11 cellular contexts compared by ENCODE assay signal in genomic region chr9:126902160-126902559, GRCh38. TPM values are rescaled to one million over a fixed set of nuclear protein-coding genes. Genes with fewer than 3 reads are reported as not detected.
DNase-seq lines count a peak whose midpoint lies in the region; ATAC-seq and TF ChIP-seq lines count a peak whose summit lies in the region.
"Had no signal": no experiment of that assay in that cellular context is flagged by ENCODE, and none has a peak within 500 bp of the region (broad histone marks: within the 10 kb centered on the region; RNA-seq: fewer than 3 reads in every experiment).

No MANE protein-coding gene starts in this region.

- H3K36me3 ChIP-seq in BE2C = no peaks in the 10 kb centered on the region

- H3K27me3 ChIP-seq in BE2C = no peaks in the 10 kb centered on the region

- in situ Hi-C loops in G401 (cut with HindIII; ENCODE audit: low sequenced_read_pairs) = no loop called here

- H3K4me1 ChIP-seq in BE2C = no peaks in the 10 kb centered on the region

- no peak overlapping the region for H3K4me3 ChIP-seq in BE2C (ENCODE audit: low read depth, low read length)

- no peaks in the 10 kb centered on the region for H3K9me3 ChIP-seq in BE2C

- ATAC-seq in HG03439 (IDR thresholded peaks at IDR 0.05; ENCODE audit: unreplicated experiment) = no peak

- peak; percentile 81 for DNase-seq in DMS 273 (lab: John Stamatoyannopoulos, UW; ENCODE audit: unreplicated experiment)
- peak; percentile 20 for DNase-seq in G401 (ENCODE audit: low spot score)
- DNase-seq in NCI-H82 (lab: John Stamatoyannopoulos, UW) = peak; percentile 88
- DNase-seq in left kidney (ENCODE audit: low read depth, low spot score) = peak; percentile 90
- DNase-seq in BE2C = no peak
- no peak for DNase-seq in HCEC 1CT
- DNase-seq: CD4-positive, alpha-beta memory T cell; DMS53; GOT3; H9 had no signal

- no peak for TF ChIP-seq CTCF in BE2C (IDR thresholded peaks at IDR 0.05; ENCODE audit: low read depth, low read length)

RNA-seq across cellular contexts. Expression of gene RALGPS1, which starts 12.4 kb away (rescaled TPM):
- 0.49 and 3.7 TPM in 2 replicates for total RNA-seq in G401 (2014; rRNA removed; shearing (Covaris generic))
- 9.3 TPM for polyA plus RNA-seq in BE2C (2012; ENCODE audit: insufficient read depth, insufficient read length, low read depth)

RNA-seq across cellular contexts. Expression of gene ZBTB34, which starts 41.7 kb away (rescaled TPM):
- total RNA-seq in G401 (2014; rRNA removed; shearing (Covaris generic)) = 7.8 and 12.0 TPM in 2 replicates
- 4.4 TPM for polyA plus RNA-seq in BE2C (2012; ENCODE audit: insufficient read depth, insufficient read length, low read depth)

Comparison
In these comparisons a context has a peak if more than half of its experiments do, and no peak if none do; other contexts are left out.
1. DNase-seq: peak in DMS 273 (single experiment), G401 (single experiment), NCI-H82 (single experiment) and left kidney (single experiment); none in BE2C (single experiment) and HCEC 1CT (single experiment).